10 cellular contexts compared by ENCODE assay signal in the genomic region with DNA sequence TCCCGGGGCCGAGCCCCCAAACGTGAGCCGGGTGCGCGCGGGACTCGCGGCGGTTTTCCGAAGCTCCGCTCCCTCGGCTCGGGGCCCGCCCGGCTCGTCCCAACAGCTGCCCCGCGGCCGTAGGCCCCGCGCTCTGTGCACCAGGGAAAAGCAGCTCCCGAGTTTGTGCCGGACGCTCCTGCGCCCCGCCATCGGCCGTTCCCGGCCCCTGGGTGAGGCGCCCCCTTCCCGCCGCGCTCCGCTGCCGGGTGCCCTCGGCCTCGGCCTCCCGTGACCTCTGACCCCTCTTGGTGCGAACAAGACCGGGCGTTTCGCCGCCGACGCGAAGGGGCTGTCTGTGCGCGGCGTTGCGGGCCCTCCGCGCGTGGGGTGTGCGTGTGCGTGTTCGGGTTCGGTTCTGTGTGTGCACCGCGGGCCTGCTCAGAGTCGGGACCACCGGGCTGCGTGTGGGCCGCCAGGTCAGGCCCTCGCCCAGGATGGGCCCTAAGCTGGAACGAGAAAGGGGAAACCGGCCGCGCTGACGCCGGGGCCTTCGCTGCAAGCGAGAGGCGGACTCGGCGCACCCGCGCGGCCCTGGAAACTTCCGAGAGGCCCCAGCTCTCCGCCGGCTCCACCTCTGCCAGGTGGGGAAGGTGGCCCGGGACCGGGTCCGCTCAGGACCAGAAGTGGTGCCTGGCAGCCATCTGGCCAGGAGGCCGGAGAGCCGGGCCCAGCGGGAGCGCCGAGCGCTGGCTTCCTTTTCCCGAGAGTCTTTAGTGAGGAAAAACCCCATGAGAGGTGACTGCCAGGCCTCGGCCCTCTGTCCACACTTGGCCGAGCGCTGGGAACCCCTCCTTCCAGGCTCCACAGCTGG. TPM values are rescaled to one million over a fixed set of nuclear protein-coding genes. Genes with fewer than 3 reads are reported as not detected.
A peak's percentile ranks its signal among the peaks of the same experiment; 100 is the strongest.
DNase-seq lines count a peak whose midpoint lies in the region; ATAC-seq and TF ChIP-seq lines count a peak whose summit lies in the region.
"Had no signal": no experiment of that assay in that cellular context is flagged by ENCODE, and none has a peak within 500 bp of the region (broad histone marks: within the 10 kb centered on the region; RNA-seq: fewer than 3 reads in every experiment).

No MANE protein-coding gene starts in this region.

- no peak for TF ChIP-seq CTCF in brain (conservative IDR thresholded peaks at IDR 0.05)

- H3K27me3 ChIP-seq in BLaER1 treated with 17β-estradiol and CSF1 and Interleukin-3, amounts not matched to agents 10 nM and 100 nM: peaks cover 97 to 100% (median 99%) of the 10 kb centered on the region in 11 experiments
- H3K27me3 ChIP-seq in iPS-15b (ENCODE audit: control insufficient read depth, insufficient read depth, low read length): peaks cover 68% of the 10 kb centered on the region
- H3K27me3 ChIP-seq in rectal smooth muscle tissue (ENCODE audit: control insufficient read depth, insufficient read depth, low read length): peaks cover 49% of the 10 kb centered on the region

- peaks cover 37% of the 10 kb centered on the region for H3K4me1 Mint-ChIP-seq in brain

- peaks cover 0 to 5% (median 0%) of the 10 kb centered on the region in 5 experiments for H3K9me3 Mint-ChIP-seq in brain

- H3K27me3 Mint-ChIP-seq in brain: peaks cover 24% of the 10 kb centered on the region

- peak overlapping the region in 4 of 5 experiments; percentile 88 to 97 (median 94) for H3K27ac Mint-ChIP-seq in brain

- ATAC-seq in left colon (no peak), esophagus mucosa (no peak), GM19455 (IDR thresholded peaks at IDR 0.05; ENCODE audit: unreplicated experiment) (no peak)

- H3K36me3 ChIP-seq in BLaER1 treated with 17β-estradiol and CSF1 and Interleukin-3, amounts not matched to agents 10 nM and 100 nM: no peaks in the 10 kb centered on the region
- H3K36me3 ChIP-seq in iPS-15b (ENCODE audit: control insufficient read depth, insufficient read depth, low read length) (peaks cover 4% of the 10 kb centered on the region), rectal smooth muscle tissue (ENCODE audit: control insufficient read depth, insufficient read depth, low read length) (no peaks in the 10 kb centered on the region)

- no peaks in the 10 kb centered on the region for H3K36me3 Mint-ChIP-seq in brain

- peaks cover 0 to 14% (median 6%) of the 10 kb centered on the region in 10 experiments; a peak in 12 of 20 replicates for H3K4me1 ChIP-seq in BLaER1 treated with 17β-estradiol and CSF1 and Interleukin-3, amounts not matched to agents 10 nM and 100 nM
- H3K4me1 ChIP-seq in iPS-15b (ENCODE audit: control insufficient read depth, insufficient read depth, low read length): peaks cover 4% of the 10 kb centered on the region
- H3K4me1 ChIP-seq in rectal smooth muscle tissue (ENCODE audit: control insufficient read depth, insufficient read depth, low read length): peaks cover 3% of the 10 kb centered on the region

- H3K27ac ChIP-seq in BLaER1 treated with 17β-estradiol and CSF1 and Interleukin-3, amounts not matched to agents 10 nM and 100 nM: no peak overlapping the region
- no peak overlapping the region for H3K27ac ChIP-seq in rectal smooth muscle tissue (ENCODE audit: low read depth, low read length)

- H4K20me1 ChIP-seq in BLaER1 treated with 17β-estradiol and CSF1 and Interleukin-3, amounts not matched to agents 10 nM and 100 nM: peaks cover 0 to 89% (median 68%) of the 10 kb centered on the region in 11 experiments; a peak in 17 of 22 replicates

- peak overlapping the region in 9 of 11 experiments; percentile 11 to 98 (median 89); a peak in 11 of 22 replicates for H3K4me2 ChIP-seq in BLaER1 treated with 17β-estradiol and CSF1 and Interleukin-3, amounts not matched to agents 10 nM and 100 nM

- intact Hi-C loops in left colon (cut with DNase I, micrococcal nuclease): loop anchor here in 1 of 2 donors (10.0 kb wide), 1 partner anchor 64 kb away; no protein-coding TSS in a partner anchor

- DNase-seq in left colon (no peak), epidermal melanocyte (ENCODE audit: insufficient read length, low spot score) (no peak)
- DNase-seq: activated CD4-positive, alpha-beta T cell treated with anti-CD3 and anti-CD28 coated beads for 1 hour; NCI-H82 had no signal

- H3K9me3 ChIP-seq in BLaER1 treated with 17β-estradiol and CSF1 and Interleukin-3, amounts not matched to agents 10 nM and 100 nM (replicated peaks in 1 of 11): no peaks in the 10 kb centered on the region
- no peaks in the 10 kb centered on the region for H3K9me3 ChIP-seq in iPS-15b (ENCODE audit: control insufficient read depth, insufficient read depth, low read length)

- H3K4me3 Mint-ChIP-seq in brain: peak overlapping the region; percentile 76 to 84 (median 78)

- H3K9ac ChIP-seq in BLaER1 treated with 17β-estradiol and CSF1 and Interleukin-3, amounts not matched to agents 10 nM and 100 nM: no peak overlapping the region
- H3K9ac ChIP-seq in iPS-15b (ENCODE audit: low read depth, low read length) (no peak overlapping the region), rectal smooth muscle tissue (ENCODE audit: low read length) (no peak overlapping the region)

- H3K4me3 ChIP-seq in BLaER1 treated with 17β-estradiol and CSF1 and Interleukin-3, amounts not matched to agents 10 nM and 100 nM: peak overlapping the region in 3 of 10 experiments; percentile 8 to 73 (median 73); a peak in 2 of 20 replicates
- H3K4me3 ChIP-seq in iPS-15b (ENCODE audit: low read depth, low read length): peak overlapping the region; percentile 18
- peak overlapping the region; percentile 29 for H3K4me3 ChIP-seq in rectal smooth muscle tissue (ENCODE audit: low read length)

RNA-seq across cellular contexts. Expression of gene PRDM16, which starts 1.9 kb away (rescaled TPM):
- 2.4 TPM for polyA plus RNA-seq in brain (ENCODE audit: insufficient read depth, low read depth, low replicate concordance)
- total RNA-seq in left colon (1 to 10 TPM; 1.1 to 1.2 TPM), esophagus mucosa (0.44 TPM)

RNA-seq across cellular contexts. Expression of gene ACTRT2, which starts 49.6 kb away (rescaled TPM):
- not detected for polyA plus RNA-seq in brain (ENCODE audit: insufficient read depth, low read depth, low replicate concordance)
- total RNA-seq in left colon (not detected), esophagus mucosa (not detected)
